Comparison of ENCODE assay signal across 1 cellular context in genomic region chr9:80699551-80699998, GRCh38.
TF ChIP-seq lines count a peak whose summit lies in the region.

No MANE protein-coding gene starts in this region.

TF ChIP-seq in GM23338, 12 proteins besides CTCF, POLR2A, EP300 and RAD21:
- TF ChIP-seq ZNF462 (CRISPR knock-in tag; IDR thresholded peaks at IDR 0.05) (no peak), EZH2phosphoT487 (IDR thresholded peaks at IDR 0.05; ENCODE audit: unreplicated experiment) (no peak), JUNB (IDR thresholded peaks at IDR 0.05; ENCODE audit: unreplicated experiment) (no peak), POLR2AphosphoS5 (IDR thresholded peaks at IDR 0.05; ENCODE audit: low read depth) (no peak), STAT1 (IDR thresholded peaks at IDR 0.05; ENCODE audit: unreplicated experiment) (no peak), ETS1 (IDR thresholded peaks at IDR 0.05) (no peak), REST (IDR thresholded peaks at IDR 0.05; ENCODE audit: unreplicated experiment) (no peak), EZH2 (IDR thresholded peaks at IDR 0.05; ENCODE audit: low read depth, unreplicated experiment) (no peak), NANOG (IDR thresholded peaks at IDR 0.05; ENCODE audit: borderline replicate concordance) (no peak), ZNF114 (CRISPR knock-in tag; IDR thresholded peaks at IDR 0.05) (no peak), CREB1 (CRISPR knock-in tag; IDR thresholded peaks at IDR 0.05; ENCODE audit: low read depth) (no peak), ZNF331 (CRISPR knock-in tag; IDR thresholded peaks at IDR 0.05; ENCODE audit: low read depth) (no peak)
